Comparison of ENCODE assay signal across 27 cellular contexts in the genomic region with DNA sequence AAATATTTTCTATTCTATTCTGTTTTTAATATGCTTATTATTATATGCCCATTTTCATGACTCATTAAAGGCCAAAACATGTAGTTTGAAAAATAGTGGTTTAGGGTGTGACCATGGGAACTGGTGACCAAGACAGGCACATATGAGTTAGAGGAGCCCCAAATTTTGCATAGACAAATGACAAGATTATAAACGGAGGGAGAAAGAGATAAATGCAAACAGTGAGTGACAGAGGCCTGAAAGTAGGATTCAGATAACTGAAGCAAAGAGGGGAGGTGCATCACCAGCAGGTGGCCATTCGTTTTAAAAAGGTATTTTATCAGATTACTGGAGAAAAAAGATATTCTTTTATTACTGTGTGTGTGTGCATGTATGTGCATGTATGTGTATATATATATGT.
"Had no signal": no experiment of that assay in that cellular context is flagged by ENCODE, and none has a peak within 500 bp of the region (broad histone marks: within the 10 kb centered on the region; RNA-seq: fewer than 3 reads in every experiment).

No MANE protein-coding gene starts in this region.

- H3K9me3 Mint-ChIP-seq: stimulated activated effector memory CD8-positive, alpha-beta T cell treated with anti-CD3 and anti-CD28 coated beads, Interleukin-12 subunit alpha, Interleukin-12 subunit beta, amount 100 ng/mL, for 72 hours; stimulated activated naive B cell treated with anti-CD40 and anti-IgM and Interleukin-4, amounts not matched to agents 10 μg/mL and 1 μg/mL and 100 μg/mL, for 72 hours; stimulated activated naive CD8-positive, alpha-beta T cell treated with anti-CD3 and anti-CD28 coated beads, Interleukin-15, Interleukin-2, amounts not matched to agents 100 ng/mL and 50 ng/mL, for 24 hours had no signal

- H3K79me2 ChIP-seq: parathyroid adenoma had no signal

- H2AFZ ChIP-seq: neural progenitor cell, parathyroid adenoma had no signal

- H3K27ac ChIP-seq: neural progenitor cell, ovary, parathyroid adenoma, psoas muscle, right lobe of liver, sigmoid colon, stomach, thoracic aorta, thyroid gland, tibial nerve, upper lobe of left lung, vagina had no signal

- H3K4me3 ChIP-seq: neural progenitor cell, ovary, psoas muscle, right lobe of liver, sigmoid colon, stomach, thoracic aorta, thyroid gland, tibial nerve, upper lobe of left lung, vagina had no signal

- H3K9ac ChIP-seq: neural progenitor cell, parathyroid adenoma had no signal

- H3K27ac Mint-ChIP-seq: nephron; neural progenitor cell; progenitor cell of endocrine pancreas; stimulated activated effector memory CD8-positive, alpha-beta T cell treated with anti-CD3 and anti-CD28 coated beads, Interleukin-12 subunit alpha, Interleukin-12 subunit beta, amount 100 ng/mL, for 72 hours; stimulated activated naive B cell treated with anti-CD40 and anti-IgM and Interleukin-4, amounts not matched to agents 10 μg/mL and 1 μg/mL and 100 μg/mL, for 72 hours; stimulated activated naive CD8-positive, alpha-beta T cell treated with anti-CD3 and anti-CD28 coated beads, Interleukin-15, Interleukin-2, amounts not matched to agents 100 ng/mL and 50 ng/mL, for 24 hours had no signal

- H3K4me1 ChIP-seq: neural progenitor cell, parathyroid adenoma, psoas muscle, right lobe of liver, sigmoid colon, stomach, thyroid gland, tibial nerve, upper lobe of left lung, vagina had no signal

- DNase-seq: occipital lobe; ovary; posterior cingulate gyrus; psoas muscle; right cardiac atrium; right lobe of liver; sigmoid colon; small intestine; stimulated activated CD4-positive, alpha-beta T cell treated with anti-CD3 and anti-CD28 coated beads, Interleukin-15, amount 100 ng/mL, for 24 hours; stimulated activated CD4-positive, alpha-beta T cell treated with anti-CD3 and anti-CD28 coated beads, Interleukin-2, amount 100 ng/mL, for 24 hours; stimulated activated CD4-positive, alpha-beta T cell treated with anti-CD3 and anti-CD28 coated beads, Interleukin-2, amount 100 ng/mL, for 48 hours; stimulated activated CD4-positive, alpha-beta T cell treated with anti-CD3 and anti-CD28 coated beads, Interleukin-4, amount 100 ng/mL, for 24 hours; stimulated activated naive B cell treated with anti-CD40 and anti-IgM and Interleukin-4, amounts not matched to agents 10 μg/mL and 1 μg/mL and 100 μg/mL, for 72 hours; stimulated activated naive CD4-positive, alpha-beta T cell treated with Interleukin-2 at 50 U/mL for 16 hours; stomach; thyroid gland; trophoblast cell; upper lobe of left lung had no signal

- ATAC-seq: psoas muscle; right cardiac atrium; right lobe of liver; stimulated activated effector memory CD8-positive, alpha-beta T cell treated with anti-CD3 and anti-CD28 coated beads, Interleukin-12 subunit alpha, Interleukin-12 subunit beta, amount 100 ng/mL, for 72 hours; stimulated activated naive B cell treated with anti-CD40 and anti-IgM and Interleukin-4, amounts not matched to agents 10 μg/mL and 1 μg/mL and 100 μg/mL, for 72 hours had no signal

- H3K4me3 Mint-ChIP-seq: nephron; neural progenitor cell; stimulated activated effector memory CD8-positive, alpha-beta T cell treated with anti-CD3 and anti-CD28 coated beads, Interleukin-12 subunit alpha, Interleukin-12 subunit beta, amount 100 ng/mL, for 72 hours; stimulated activated naive B cell treated with anti-CD40 and anti-IgM and Interleukin-4, amounts not matched to agents 10 μg/mL and 1 μg/mL and 100 μg/mL, for 72 hours; stimulated activated naive CD8-positive, alpha-beta T cell treated with anti-CD3 and anti-CD28 coated beads, Interleukin-15, Interleukin-2, amounts not matched to agents 100 ng/mL and 50 ng/mL, for 24 hours had no signal

- H3K27me3 ChIP-seq: neural progenitor cell, ovary, right lobe of liver, sigmoid colon, stomach, thyroid gland, tibial nerve, upper lobe of left lung, vagina had no signal

- H3K9me3 ChIP-seq: ovary, psoas muscle, right lobe of liver, sigmoid colon, stomach, thoracic aorta, thyroid gland, upper lobe of left lung, vagina had no signal

- H3K36me3 ChIP-seq: neural progenitor cell, ovary, right lobe of liver, sigmoid colon, stomach, thoracic aorta, thyroid gland, tibial nerve, upper lobe of left lung, vagina had no signal

- H3K27me3 Mint-ChIP-seq: progenitor cell of endocrine pancreas; stimulated activated naive B cell treated with anti-CD40 and anti-IgM and Interleukin-4, amounts not matched to agents 10 μg/mL and 1 μg/mL and 100 μg/mL, for 72 hours; stimulated activated naive CD8-positive, alpha-beta T cell treated with anti-CD3 and anti-CD28 coated beads, Interleukin-15, Interleukin-2, amounts not matched to agents 100 ng/mL and 50 ng/mL, for 24 hours had no signal

- H3K4me1 Mint-ChIP-seq: nephron; neural progenitor cell; stimulated activated effector memory CD8-positive, alpha-beta T cell treated with anti-CD3 and anti-CD28 coated beads, Interleukin-12 subunit alpha, Interleukin-12 subunit beta, amount 100 ng/mL, for 72 hours; stimulated activated naive B cell treated with anti-CD40 and anti-IgM and Interleukin-4, amounts not matched to agents 10 μg/mL and 1 μg/mL and 100 μg/mL, for 72 hours had no signal

- H3K4me2 ChIP-seq: neural progenitor cell had no signal

- H3K36me3 Mint-ChIP-seq: neural progenitor cell; stimulated activated effector memory CD8-positive, alpha-beta T cell treated with anti-CD3 and anti-CD28 coated beads, Interleukin-12 subunit alpha, Interleukin-12 subunit beta, amount 100 ng/mL, for 72 hours; stimulated activated naive B cell treated with anti-CD40 and anti-IgM and Interleukin-4, amounts not matched to agents 10 μg/mL and 1 μg/mL and 100 μg/mL, for 72 hours had no signal
